15 cellular contexts compared by ENCODE assay signal in the genomic region with DNA sequence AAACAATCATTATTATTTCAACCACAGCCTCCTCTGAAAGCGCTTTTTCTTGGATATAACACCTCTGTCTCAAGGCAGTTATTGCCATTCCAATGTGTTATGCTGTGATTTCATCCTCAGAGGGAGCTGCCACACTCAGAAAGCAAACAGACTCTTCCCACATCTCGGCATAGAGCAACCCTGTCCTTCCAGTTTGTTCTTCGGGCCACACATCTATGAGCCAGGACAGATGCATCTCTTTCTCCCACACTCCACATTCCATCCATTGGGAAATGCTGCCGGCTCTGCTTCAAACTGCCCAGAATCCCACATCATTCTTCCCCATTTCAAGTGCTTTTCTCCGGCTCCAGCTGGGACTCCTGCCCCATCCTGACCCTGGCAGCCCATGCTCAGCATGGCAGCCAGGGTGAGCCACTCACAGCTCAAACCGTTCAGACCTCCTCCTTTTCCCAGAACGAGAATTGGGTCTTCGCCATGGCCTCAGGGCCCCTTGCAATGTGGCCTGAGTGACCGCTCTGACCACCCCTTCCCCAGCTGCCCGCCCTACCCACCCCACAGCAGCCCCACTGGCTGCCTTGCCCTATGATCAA.
"Had no signal": no experiment of that assay in that cellular context is flagged by ENCODE, and none has a peak within 500 bp of the region (broad histone marks: within the 10 kb centered on the region; RNA-seq: fewer than 3 reads in every experiment).

No MANE protein-coding gene starts in this region.

- H3K27me3 Mint-ChIP-seq: activated naive CD4-positive, alpha-beta T cell treated with anti-CD3 and anti-CD28 coated beads, Interleukin-2, amount 50 U/mL, for 24 hours had no signal

- H3K4me1 Mint-ChIP-seq: naive B cell had no signal

- H3K27ac Mint-ChIP-seq: activated naive CD4-positive, alpha-beta T cell treated with anti-CD3 and anti-CD28 coated beads, Interleukin-2, amount 50 U/mL, for 24 hours; T-helper 1 cell treated with Interleukin-12 subunit alpha and Interleukin-12 subunit beta and Interleukin-4 antibody, amounts not matched to agents 30 μg/mL and 1 μg/mL, for 36 hours had no signal

- H3K9me3 ChIP-seq: ascending aorta, mucosa of descending colon, stomach had no signal

- H3K36me3 Mint-ChIP-seq: activated naive CD4-positive, alpha-beta T cell treated with anti-CD3 and anti-CD28 coated beads, Interleukin-2, amount 50 U/mL, for 24 hours had no signal

- H3K4me3 ChIP-seq: ascending aorta, mucosa of descending colon, stomach had no signal

- H3K36me3 ChIP-seq: ascending aorta, stomach had no signal

- H3K4me1 ChIP-seq: stomach had no signal

- DNase-seq: activated CD4-positive, alpha-beta T cell treated with anti-CD3 and anti-CD28 coated beads, Interleukin-2, amount 50 U/mL, for 48 hours; activated gamma-delta T cell; cerebellar nuclear complex; effector CD4-positive, alpha-beta T cell; hippocampal formation; islet precursor cell; mesenchymal stem cell; mucosa of descending colon; naive B cell; stimulated activated CD4-positive, alpha-beta T cell treated with anti-CD3 and anti-CD28 coated beads, Interleukin-15, amount 100 ng/mL, for 24 hours; stimulated activated CD4-positive, alpha-beta T cell treated with anti-CD3 and anti-CD28 coated beads, Interleukin-2, amount 100 ng/mL, for 48 hours; stomach had no signal

- H3K27ac ChIP-seq: ascending aorta, stomach had no signal

- H3K4me3 Mint-ChIP-seq: activated naive CD4-positive, alpha-beta T cell treated with anti-CD3 and anti-CD28 coated beads, Interleukin-2, amount 50 U/mL, for 24 hours; naive B cell; T-helper 1 cell treated with Interleukin-12 subunit alpha and Interleukin-12 subunit beta and Interleukin-4 antibody, amounts not matched to agents 30 μg/mL and 1 μg/mL, for 36 hours had no signal

- H3K27me3 ChIP-seq: ascending aorta had no signal

- ATAC-seq: mucosa of descending colon had no signal

- H3K9me3 Mint-ChIP-seq: activated naive CD4-positive, alpha-beta T cell treated with anti-CD3 and anti-CD28 coated beads, Interleukin-2, amount 50 U/mL, for 24 hours; T-helper 1 cell treated with Interleukin-12 subunit alpha and Interleukin-12 subunit beta and Interleukin-4 antibody, amounts not matched to agents 30 μg/mL and 1 μg/mL, for 36 hours had no signal
